8 cellular contexts compared by ENCODE assay signal in the genomic region with DNA sequence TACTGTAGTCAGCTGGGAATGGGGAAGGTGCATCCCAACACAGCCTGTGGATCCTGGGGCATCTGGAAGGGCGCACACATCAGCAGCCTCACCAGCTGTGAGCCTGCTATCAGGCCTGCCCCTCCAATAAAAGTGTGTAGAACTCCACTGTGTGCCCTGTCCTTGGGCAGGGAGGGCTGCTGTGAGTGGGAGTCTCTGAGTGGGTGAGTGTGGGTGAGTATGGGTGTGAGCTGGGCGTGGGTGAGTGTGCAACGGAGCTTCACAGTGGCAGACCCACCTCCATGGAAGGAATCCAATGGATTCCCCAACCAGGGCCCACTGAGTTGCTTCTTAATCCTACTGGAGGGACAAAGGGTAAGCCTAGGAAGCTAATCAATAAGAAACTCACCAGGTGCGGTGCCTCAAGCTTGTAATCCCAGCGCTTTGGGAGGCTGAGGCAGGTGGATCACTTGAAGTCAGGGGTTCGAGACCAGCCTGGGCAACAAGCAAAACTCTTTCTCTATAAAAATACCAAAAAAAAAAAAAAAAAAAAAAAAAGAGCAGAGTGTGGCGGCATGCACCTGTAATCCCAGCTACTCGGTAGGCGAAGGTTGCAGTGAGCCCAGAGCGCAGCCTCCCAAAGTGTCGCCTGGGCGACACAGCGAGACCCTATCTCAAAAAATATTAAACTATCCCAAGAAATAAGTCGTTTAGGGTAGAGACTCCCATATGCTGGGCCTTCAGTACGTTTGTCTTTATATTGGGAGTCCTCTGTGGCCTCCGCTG. TPM values are rescaled to one million over a fixed set of nuclear protein-coding genes. Genes with fewer than 3 reads are reported as not detected.
DNase-seq lines count a peak whose midpoint lies in the region; ATAC-seq and TF ChIP-seq lines count a peak whose summit lies in the region.

No MANE protein-coding gene starts in this region.

- peak overlapping the region; percentile 94 for H3K27ac ChIP-seq in left ventricle myocardium inferior (replicated peaks)

- DNase-seq in HAP-1 (ENCODE audit: low spot score in 2 of 2): no peak
- DNase-seq in left ventricle myocardium inferior: no peak
- no peak for DNase-seq in stimulated activated CD4-positive, alpha-beta T cell treated with anti-CD3 and anti-CD28 coated beads, Interleukin-4, amount 100 ng/mL, for 1 hour

- peak overlapping the region; percentile 96 for H3K4me2 ChIP-seq in skeletal muscle satellite cell (ENCODE audit: low read length)

- H3K9ac ChIP-seq in skeletal muscle satellite cell (ENCODE audit: low read depth, low read length): peak overlapping the region; percentile 96

- peak overlapping the region; percentile 56 for H3K4me3 ChIP-seq in HAP-1
- H3K4me3 ChIP-seq in WI38 (ENCODE audit: low read depth, low read length): peak overlapping the region; percentile 77
- H3K4me3 ChIP-seq in left ventricle myocardium inferior: peak overlapping the region; percentile 91
- H3K4me3 ChIP-seq in skeletal muscle satellite cell (ENCODE audit: low read length): no peak overlapping the region

- H3K27me3 ChIP-seq in HAP-1 (ENCODE audit: low read depth): no peaks in the 10 kb centered on the region
- no peaks in the 10 kb centered on the region for H3K27me3 ChIP-seq in left ventricle myocardium inferior (ENCODE audit: low read depth)
- H3K27me3 ChIP-seq in skeletal muscle satellite cell (ENCODE audit: control insufficient read depth, insufficient read depth, low read length): no peaks in the 10 kb centered on the region

- TF ChIP-seq CTCF in WI38 (IDR thresholded peaks at IDR 0.05; ENCODE audit: low read depth, low read length) (no peak), left ventricle myocardium inferior (IDR thresholded peaks at IDR 0.05; ENCODE audit: borderline replicate concordance) (no peak)

- in situ Hi-C loops in HAP-1 (cut with MboI; ENCODE audit: low sequenced_read_pairs): loop anchor here (25.0 kb wide), 1 partner anchor 1342 kb away; no protein-coding TSS in a partner anchor

- H3K36me3 ChIP-seq in HAP-1 (replicated peaks) (peaks cover 48% of the 10 kb centered on the region), left ventricle myocardium inferior (peaks cover 49% of the 10 kb centered on the region), skeletal muscle satellite cell (ENCODE audit: insufficient read depth, low read length) (peaks cover 45% of the 10 kb centered on the region)

- intact Hi-C loops in left ventricle myocardium inferior (cut with micrococcal nuclease): no loop called here

- peaks cover 10% of the 10 kb centered on the region for H3K4me1 ChIP-seq in HAP-1
- peaks cover 46% of the 10 kb centered on the region for H3K4me1 ChIP-seq in left ventricle myocardium inferior
- peaks cover 37% of the 10 kb centered on the region for H3K4me1 ChIP-seq in skeletal muscle satellite cell (ENCODE audit: control insufficient read depth, insufficient read depth, low read length)

- H3K9me3 ChIP-seq in HAP-1 (no peaks in the 10 kb centered on the region), left ventricle myocardium inferior (replicated peaks) (no peaks in the 10 kb centered on the region), skeletal muscle satellite cell (replicated peaks; ENCODE audit: low read length) (no peaks in the 10 kb centered on the region)

- ATAC-seq in GM19395 (IDR thresholded peaks at IDR 0.05; ENCODE audit: unreplicated experiment): no peak
- no peak for ATAC-seq in GM18517 (IDR thresholded peaks at IDR 0.05; ENCODE audit: unreplicated experiment)
- no peak for ATAC-seq in HG03139 (IDR thresholded peaks at IDR 0.05; ENCODE audit: unreplicated experiment)

RNA-seq across cellular contexts. Expression of a gene that starts 0.6 kb away (rescaled TPM):
- total RNA-seq in left ventricle myocardium inferior: 10.9 TPM
- 12.9 and 13.5 TPM in 2 replicates for total RNA-seq in skeletal muscle satellite cell (2012; rRNA removed)

RNA-seq across cellular contexts. Expression of a gene that starts 19.0 kb away (rescaled TPM):
- 21.9 TPM for total RNA-seq in left ventricle myocardium inferior
- total RNA-seq in skeletal muscle satellite cell (2012; rRNA removed): 55.3 and 57.0 TPM in 2 replicates

RNA-seq across cellular contexts. Expression of a gene that starts 21.8 kb away (rescaled TPM):
- 12.7 TPM for total RNA-seq in left ventricle myocardium inferior
- total RNA-seq in skeletal muscle satellite cell (2012; rRNA removed): 14.2 and 15.2 TPM in 2 replicates

RNA-seq across cellular contexts. Expression of a gene that starts 40.2 kb away (rescaled TPM):
- total RNA-seq in left ventricle myocardium inferior: 3.4 TPM
- total RNA-seq in skeletal muscle satellite cell (2012; rRNA removed): 73.3 and 102 TPM in 2 replicates

RNA-seq across cellular contexts. Expression of a gene that starts 51.0 kb away (rescaled TPM):
- 95.4 TPM for total RNA-seq in left ventricle myocardium inferior
- total RNA-seq in skeletal muscle satellite cell (2012; rRNA removed): 3.8 and 6.8 TPM in 2 replicates
